Comparison of ENCODE assay signal across 8 cellular contexts in genomic region chr20:19936801-19937583, GRCh38.
DNase-seq lines count a peak whose midpoint lies in the region; ATAC-seq and TF ChIP-seq lines count a peak whose summit lies in the region.

No MANE protein-coding gene starts in this region.

- no peaks in the 10 kb centered on the region for H3K9me3 Mint-ChIP-seq in dendritic cell treated with granulocyte-macrophage colony-stimulating factor and Interleukin-4, amounts not matched to agents 40 ng/mL and 50 ng/mL, for 4 days

- H3K27me3 ChIP-seq in KMS-11 (ENCODE audit: insufficient read depth, low read depth) (no peaks in the 10 kb centered on the region), HAP-1 (ENCODE audit: low read depth) (no peaks in the 10 kb centered on the region)

- no peaks in the 10 kb centered on the region for H3K9me3 ChIP-seq in HAP-1

- H3K4me3 Mint-ChIP-seq in dendritic cell treated with granulocyte-macrophage colony-stimulating factor and Interleukin-4, amounts not matched to agents 40 ng/mL and 50 ng/mL, for 4 days: peak overlapping the region; percentile 74

- intact Hi-C loops in dendritic cell treated with granulocyte-macrophage colony-stimulating factor and Interleukin-4, amounts not matched to agents 40 ng/mL and 50 ng/mL, for 4 days (cut with micrococcal nuclease): no loop called here
- intact Hi-C loops in sciatic nerve (cut with DNase I): no loop called here

- H3K9ac ChIP-seq in KMS-11: no peak overlapping the region

- peak overlapping the region; percentile 54; the same call in 1 of the 2 replicates for H3K4me2 ChIP-seq in KMS-11

- peaks cover 97% of the 10 kb centered on the region for H3K4me1 Mint-ChIP-seq in dendritic cell treated with granulocyte-macrophage colony-stimulating factor and Interleukin-4, amounts not matched to agents 40 ng/mL and 50 ng/mL, for 4 days (ENCODE audit: low read depth)

- DNase-seq in sciatic nerve (ENCODE audit: low spot score) (no peak), HAP-1 (ENCODE audit: low spot score in 2 of 2) (no peak), DMS 273 treated with DMSO at 0.1 percent for 48 hours (lab: John Stamatoyannopoulos, UW) (no peak), SKM-1 (lab: John Stamatoyannopoulos, UW; ENCODE audit: unreplicated experiment) (no peak), hepatic stellate cell (ENCODE audit: low spot score) (no peak)

- H3K79me2 ChIP-seq in KMS-11 (ENCODE audit: insufficient read depth, low read depth): no peaks in the 10 kb centered on the region

- no peaks in the 10 kb centered on the region for H3K27me3 Mint-ChIP-seq in dendritic cell treated with granulocyte-macrophage colony-stimulating factor and Interleukin-4, amounts not matched to agents 40 ng/mL and 50 ng/mL, for 4 days

- in situ Hi-C loops in HAP-1 (cut with MboI; ENCODE audit: low sequenced_read_pairs): no loop called here

- no peak overlapping the region for H3K27ac ChIP-seq in KMS-11

- ATAC-seq in GM19455 (IDR thresholded peaks at IDR 0.05; ENCODE audit: unreplicated experiment) (peak; percentile 43), sciatic nerve (peak; percentile 27)

- H3K36me3 Mint-ChIP-seq in dendritic cell treated with granulocyte-macrophage colony-stimulating factor and Interleukin-4, amounts not matched to agents 40 ng/mL and 50 ng/mL, for 4 days (ENCODE audit: low read depth): peaks cover 76% of the 10 kb centered on the region

- TF ChIP-seq CTCF in KMS-11 (conservative IDR thresholded peaks at IDR 0.05; ENCODE audit: low read depth, low read length): no peak

- peaks cover 16% of the 10 kb centered on the region for H3K4me1 ChIP-seq in KMS-11 (ENCODE audit: low read depth, poor library complexity, severe bottlenecking)
- H3K4me1 ChIP-seq in HAP-1: no peaks in the 10 kb centered on the region

- no peaks in the 10 kb centered on the region for H4K20me1 ChIP-seq in KMS-11 (ENCODE audit: insufficient read depth)

- H2AFZ ChIP-seq in KMS-11 (ENCODE audit: low read depth): no peak overlapping the region

- H3K27ac Mint-ChIP-seq in dendritic cell treated with granulocyte-macrophage colony-stimulating factor and Interleukin-4, amounts not matched to agents 40 ng/mL and 50 ng/mL, for 4 days: peak overlapping the region; percentile 96

- no peak overlapping the region for H3K4me3 ChIP-seq in KMS-11 (IDR thresholded peaks at IDR 0.05; ENCODE audit: insufficient read depth, low read depth, low read length)
- H3K4me3 ChIP-seq in HAP-1: no peak overlapping the region

- H3K36me3 ChIP-seq in KMS-11 (ENCODE audit: insufficient read depth): no peaks in the 10 kb centered on the region
- H3K36me3 ChIP-seq in HAP-1 (replicated peaks): no peaks in the 10 kb centered on the region
